In genomic region chr2:172427990-172428840, GRCh38 we compare ENCODE assay signal across 1 cellular context.
TF ChIP-seq lines count a peak whose summit lies in the region.

No MANE protein-coding gene starts in this region.

TF ChIP-seq in HepG2, 621 proteins besides CTCF, POLR2A, EP300 and RAD21 (continued from another document and continues in another):
- TF ChIP-seq ZBTB46 (CRISPR knock-in tag; IDR thresholded peaks at IDR 0.05; ENCODE audit: borderline replicate concordance) (no peak), DNMT3B (CRISPR knock-in tag; conservative IDR thresholded peaks at IDR 0.05) (no peak), SMAD1 (CRISPR knock-in tag; IDR thresholded peaks at IDR 0.05; ENCODE audit: borderline replicate concordance, low read depth) (no peak), SALL2 (CRISPR knock-in tag; IDR thresholded peaks at IDR 0.05) (no peak; the same call in 1 of the 2 replicates), ZNF350 (CRISPR knock-in tag; IDR thresholded peaks at IDR 0.05; ENCODE audit: borderline replicate concordance, low read depth) (no peak; the same call in 1 of the 2 replicates), ZFX (CRISPR knock-in tag; IDR thresholded peaks at IDR 0.05; ENCODE audit: low read depth) (peak; percentile 76), HMGXB4 (CRISPR knock-in tag; IDR thresholded peaks at IDR 0.05; ENCODE audit: borderline replicate concordance in 1 of 2, low read depth in 1 of 2) (peak in 1 of 2 experiments; percentile 73; a peak in 2 of 4 replicates), FOXK1 (CRISPR knock-in tag; IDR thresholded peaks at IDR 0.05; ENCODE audit: borderline replicate concordance, low read depth) (no peak), ZNF333 (CRISPR knock-in tag; IDR thresholded peaks at IDR 0.05; ENCODE audit: borderline replicate concordance) (no peak), FOXM1 (CRISPR knock-in tag; IDR thresholded peaks at IDR 0.05) (no peak), GTF2F1 (IDR thresholded peaks at IDR 0.05; ENCODE audit: low read length) (no peak), RXRB (CRISPR knock-in tag; IDR thresholded peaks at IDR 0.05; ENCODE audit: borderline replicate concordance) (no peak), ONECUT2 (CRISPR knock-in tag; IDR thresholded peaks at IDR 0.05) (no peak), TBX2 (CRISPR knock-in tag; IDR thresholded peaks at IDR 0.05; ENCODE audit: borderline replicate concordance) (no peak; the same call in 1 of the 2 replicates), CEBPG (CRISPR knock-in tag; IDR thresholded peaks at IDR 0.05) (no peak), XRCC5 (optimal IDR thresholded peaks at IDR 0.05; ENCODE audit: low read length) (peak; percentile 31), ZNF670 (CRISPR knock-in tag; IDR thresholded peaks at IDR 0.05; ENCODE audit: borderline replicate concordance) (no peak), ATAD3A (CRISPR knock-in tag; IDR thresholded peaks at IDR 0.05) (no peak), AGO1 (IDR thresholded peaks at IDR 0.05; ENCODE audit: low read depth, low read length, poor library complexity, severe bottlenecking) (peak; percentile 5), KLF13 (CRISPR knock-in tag; IDR thresholded peaks at IDR 0.05) (no peak), REL (CRISPR knock-in tag; conservative IDR thresholded peaks at IDR 0.05) (no peak), ZNF543 (CRISPR knock-in tag; IDR thresholded peaks at IDR 0.05) (no peak), HOXD1 (CRISPR knock-in tag; IDR thresholded peaks at IDR 0.05) (no peak), KLF11 (CRISPR knock-in tag; IDR thresholded peaks at IDR 0.05) (no peak), TCF7L2 (IDR thresholded peaks at IDR 0.05; ENCODE audit: low read depth, low read length) (no peak), MTF2 (CRISPR knock-in tag; IDR thresholded peaks at IDR 0.05; ENCODE audit: borderline replicate concordance) (no peak), ARID3A (IDR thresholded peaks at IDR 0.05; ENCODE audit: low read depth, low read length) (no peak), TOE1 (CRISPR knock-in tag; IDR thresholded peaks at IDR 0.05) (no peak), ZNF343 (CRISPR knock-in tag; IDR thresholded peaks at IDR 0.05) (no peak), ZNF782 (CRISPR knock-in tag; IDR thresholded peaks at IDR 0.05; ENCODE audit: borderline replicate concordance) (no peak), ZNF580 (CRISPR knock-in tag; IDR thresholded peaks at IDR 0.05; ENCODE audit: borderline replicate concordance, low read depth) (no peak; the same call in 1 of the 2 replicates), ZNF83 (CRISPR knock-in tag; IDR thresholded peaks at IDR 0.05; ENCODE audit: borderline replicate concordance) (no peak), ZMYM4 (CRISPR knock-in tag; IDR thresholded peaks at IDR 0.05) (no peak), ZBTB39 (CRISPR knock-in tag; IDR thresholded peaks at IDR 0.05) (no peak), SP140L (CRISPR knock-in tag; IDR thresholded peaks at IDR 0.05; ENCODE audit: borderline replicate concordance) (no peak), NKX3-1 (CRISPR knock-in tag; IDR thresholded peaks at IDR 0.05) (peak; percentile 37), PAF1 (CRISPR knock-in tag; IDR thresholded peaks at IDR 0.05) (no peak), CENPX (CRISPR knock-in tag; IDR thresholded peaks at IDR 0.05) (0 out of 2 replicates have a peak, but pooled peaks have one; percentile 86), PTBP1 (IDR thresholded peaks at IDR 0.05; ENCODE audit: low read depth, low read length, poor library complexity, severe bottlenecking) (no peak), ZNF354B (CRISPR knock-in tag; IDR thresholded peaks at IDR 0.05) (no peak), ZNF569 (CRISPR knock-in tag; IDR thresholded peaks at IDR 0.05; ENCODE audit: borderline replicate concordance) (no peak), GTF3A (CRISPR knock-in tag; conservative IDR thresholded peaks at IDR 0.05) (no peak), ZMYM3 (CRISPR knock-in tag; IDR thresholded peaks at IDR 0.05) (0 out of 2 replicates have a peak, but pooled peaks have one; percentile 26), SMYD3 (CRISPR knock-in tag; IDR thresholded peaks at IDR 0.05) (no peak), ZNF530 (CRISPR knock-in tag; IDR thresholded peaks at IDR 0.05; ENCODE audit: low read depth) (no peak), ELF3 (CRISPR knock-in tag; IDR thresholded peaks at IDR 0.05) (no peak), KDM5B (CRISPR knock-in tag; IDR thresholded peaks at IDR 0.05; ENCODE audit: borderline replicate concordance) (no peak), JDP2 (CRISPR knock-in tag; IDR thresholded peaks at IDR 0.05; ENCODE audit: borderline replicate concordance) (no peak), FOXO1 (CRISPR knock-in tag; IDR thresholded peaks at IDR 0.05) (no peak)
- TF ChIP-seq, protein P1, sequence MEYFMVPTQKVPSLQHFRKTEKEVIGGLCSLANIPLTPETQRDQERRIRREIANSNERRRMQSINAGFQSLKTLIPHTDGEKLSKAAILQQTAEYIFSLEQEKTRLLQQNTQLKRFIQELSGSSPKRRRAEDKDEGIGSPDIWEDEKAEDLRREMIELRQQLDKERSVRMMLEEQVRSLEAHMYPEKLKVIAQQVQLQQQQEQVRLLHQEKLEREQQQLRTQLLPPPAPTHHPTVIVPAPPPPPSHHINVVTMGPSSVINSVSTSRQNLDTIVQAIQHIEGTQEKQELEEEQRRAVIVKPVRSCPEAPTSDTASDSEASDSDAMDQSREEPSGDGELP (IDR thresholded peaks at IDR 0.05; ENCODE audit: borderline replicate concordance, low read depth), result peak; percentile 97
- TF ChIP-seq, protein P2, sequence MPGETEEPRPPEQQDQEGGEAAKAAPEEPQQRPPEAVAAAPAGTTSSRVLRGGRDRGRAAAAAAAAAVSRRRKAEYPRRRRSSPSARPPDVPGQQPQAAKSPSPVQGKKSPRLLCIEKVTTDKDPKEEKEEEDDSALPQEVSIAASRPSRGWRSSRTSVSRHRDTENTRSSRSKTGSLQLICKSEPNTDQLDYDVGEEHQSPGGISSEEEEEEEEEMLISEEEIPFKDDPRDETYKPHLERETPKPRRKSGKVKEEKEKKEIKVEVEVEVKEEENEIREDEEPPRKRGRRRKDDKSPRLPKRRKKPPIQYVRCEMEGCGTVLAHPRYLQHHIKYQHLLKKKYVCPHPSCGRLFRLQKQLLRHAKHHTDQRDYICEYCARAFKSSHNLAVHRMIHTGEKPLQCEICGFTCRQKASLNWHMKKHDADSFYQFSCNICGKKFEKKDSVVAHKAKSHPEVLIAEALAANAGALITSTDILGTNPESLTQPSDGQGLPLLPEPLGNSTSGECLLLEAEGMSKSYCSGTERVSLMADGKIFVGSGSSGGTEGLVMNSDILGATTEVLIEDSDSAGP (CRISPR knock-in tag; IDR thresholded peaks at IDR 0.05; ENCODE audit: borderline replicate concordance), result peak; percentile 42; the same call in 1 of the 2 replicates
- TF ChIP-seq, protein P3, sequence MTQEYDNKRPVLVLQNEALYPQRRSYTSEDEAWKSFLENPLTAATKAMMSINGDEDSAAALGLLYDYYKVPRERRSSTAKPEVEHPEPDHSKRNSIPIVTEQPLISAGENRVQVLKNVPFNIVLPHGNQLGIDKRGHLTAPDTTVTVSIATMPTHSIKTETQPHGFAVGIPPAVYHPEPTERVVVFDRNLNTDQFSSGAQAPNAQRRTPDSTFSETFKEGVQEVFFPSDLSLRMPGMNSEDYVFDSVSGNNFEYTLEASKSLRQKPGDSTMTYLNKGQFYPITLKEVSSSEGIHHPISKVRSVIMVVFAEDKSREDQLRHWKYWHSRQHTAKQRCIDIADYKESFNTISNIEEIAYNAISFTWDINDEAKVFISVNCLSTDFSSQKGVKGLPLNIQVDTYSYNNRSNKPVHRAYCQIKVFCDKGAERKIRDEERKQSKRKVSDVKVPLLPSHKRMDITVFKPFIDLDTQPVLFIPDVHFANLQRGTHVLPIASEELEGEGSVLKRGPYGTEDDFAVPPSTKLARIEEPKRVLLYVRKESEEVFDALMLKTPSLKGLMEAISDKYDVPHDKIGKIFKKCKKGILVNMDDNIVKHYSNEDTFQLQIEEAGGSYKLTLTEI (CRISPR knock-in tag; conservative IDR thresholded peaks at IDR 0.05), result no peak
- TF ChIP-seq, protein P4, sequence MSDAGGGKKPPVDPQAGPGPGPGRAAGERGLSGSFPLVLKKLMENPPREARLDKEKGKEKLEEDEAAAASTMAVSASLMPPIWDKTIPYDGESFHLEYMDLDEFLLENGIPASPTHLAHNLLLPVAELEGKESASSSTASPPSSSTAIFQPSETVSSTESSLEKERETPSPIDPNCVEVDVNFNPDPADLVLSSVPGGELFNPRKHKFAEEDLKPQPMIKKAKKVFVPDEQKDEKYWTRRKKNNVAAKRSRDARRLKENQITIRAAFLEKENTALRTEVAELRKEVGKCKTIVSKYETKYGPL (CRISPR knock-in tag; IDR thresholded peaks at IDR 0.05), result no peak
- TF ChIP-seq, protein P5, sequence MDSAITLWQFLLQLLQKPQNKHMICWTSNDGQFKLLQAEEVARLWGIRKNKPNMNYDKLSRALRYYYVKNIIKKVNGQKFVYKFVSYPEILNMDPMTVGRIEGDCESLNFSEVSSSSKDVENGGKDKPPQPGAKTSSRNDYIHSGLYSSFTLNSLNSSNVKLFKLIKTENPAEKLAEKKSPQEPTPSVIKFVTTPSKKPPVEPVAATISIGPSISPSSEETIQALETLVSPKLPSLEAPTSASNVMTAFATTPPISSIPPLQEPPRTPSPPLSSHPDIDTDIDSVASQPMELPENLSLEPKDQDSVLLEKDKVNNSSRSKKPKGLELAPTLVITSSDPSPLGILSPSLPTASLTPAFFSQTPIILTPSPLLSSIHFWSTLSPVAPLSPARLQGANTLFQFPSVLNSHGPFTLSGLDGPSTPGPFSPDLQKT (CRISPR knock-in tag; IDR thresholded peaks at IDR 0.05; ENCODE audit: borderline replicate concordance), result 0 out of 2 replicates have a peak, but pooled peaks have one; percentile 13
- TF ChIP-seq, protein P6, sequence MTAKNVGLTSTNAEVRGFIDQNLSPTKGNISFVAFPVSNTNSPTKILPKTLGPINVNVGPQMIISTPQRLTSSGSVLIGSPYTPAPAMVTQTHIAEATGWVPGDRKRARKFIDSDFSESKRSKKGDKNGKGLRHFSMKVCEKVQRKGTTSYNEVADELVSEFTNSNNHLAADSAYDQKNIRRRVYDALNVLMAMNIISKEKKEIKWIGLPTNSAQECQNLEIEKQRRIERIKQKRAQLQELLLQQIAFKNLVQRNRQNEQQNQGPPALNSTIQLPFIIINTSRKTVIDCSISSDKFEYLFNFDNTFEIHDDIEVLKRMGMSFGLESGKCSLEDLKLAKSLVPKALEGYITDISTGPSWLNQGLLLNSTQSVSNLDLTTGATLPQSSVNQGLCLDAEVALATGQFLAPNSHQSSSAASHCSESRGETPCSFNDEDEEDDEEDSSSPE (CRISPR knock-in tag; IDR thresholded peaks at IDR 0.05), result no peak; the same call in 1 of the 2 replicates
- TF ChIP-seq, protein P7, sequence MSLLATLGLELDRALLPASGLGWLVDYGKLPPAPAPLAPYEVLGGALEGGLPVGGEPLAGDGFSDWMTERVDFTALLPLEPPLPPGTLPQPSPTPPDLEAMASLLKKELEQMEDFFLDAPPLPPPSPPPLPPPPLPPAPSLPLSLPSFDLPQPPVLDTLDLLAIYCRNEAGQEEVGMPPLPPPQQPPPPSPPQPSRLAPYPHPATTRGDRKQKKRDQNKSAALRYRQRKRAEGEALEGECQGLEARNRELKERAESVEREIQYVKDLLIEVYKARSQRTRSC (CRISPR knock-in tag; IDR thresholded peaks at IDR 0.05; ENCODE audit: low read depth), result no peak
